2 cellular contexts compared by ENCODE assay signal in genomic region chr6:160853946-160854345, GRCh38.
TF ChIP-seq lines count a peak whose summit lies in the region.

No MANE protein-coding gene starts in this region.

TF ChIP-seq in SK-N-SH, 30 proteins besides CTCF, POLR2A, EP300 and RAD21 (continued from another document):
- no peak for TF ChIP-seq RXRA (IDR thresholded peaks at IDR 0.05; ENCODE audit: borderline replicate concordance, low read depth)
- no peak for TF ChIP-seq GABPA (IDR thresholded peaks at IDR 0.05; ENCODE audit: low read depth)
- no peak for TF ChIP-seq CHD2 (IDR thresholded peaks at IDR 0.05; ENCODE audit: low read length, partially characterized antibody)
- TF ChIP-seq, protein P1, sequence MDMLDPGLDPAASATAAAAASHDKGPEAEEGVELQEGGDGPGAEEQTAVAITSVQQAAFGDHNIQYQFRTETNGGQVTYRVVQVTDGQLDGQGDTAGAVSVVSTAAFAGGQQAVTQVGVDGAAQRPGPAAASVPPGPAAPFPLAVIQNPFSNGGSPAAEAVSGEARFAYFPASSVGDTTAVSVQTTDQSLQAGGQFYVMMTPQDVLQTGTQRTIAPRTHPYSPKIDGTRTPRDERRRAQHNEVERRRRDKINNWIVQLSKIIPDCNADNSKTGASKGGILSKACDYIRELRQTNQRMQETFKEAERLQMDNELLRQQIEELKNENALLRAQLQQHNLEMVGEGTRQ (IDR thresholded peaks at IDR 0.05; ENCODE audit: borderline replicate concordance, low read depth, low read length), result no peak
- TF ChIP-seq TEAD4 (IDR thresholded peaks at IDR 0.05; ENCODE audit: borderline replicate concordance, insufficient read depth), result no peak
- TF ChIP-seq EZH2phosphoT487 (IDR thresholded peaks at IDR 0.05; ENCODE audit: borderline replicate concordance, low read depth), result no peak
- TF ChIP-seq FOXM1 (IDR thresholded peaks at IDR 0.05; ENCODE audit: low read depth), result no peak
- TF ChIP-seq POLR2AphosphoS5 (IDR thresholded peaks at IDR 0.05; ENCODE audit: low read depth, low read length), result no peak
- no peak for TF ChIP-seq TCF12 (IDR thresholded peaks at IDR 0.05)
- TF ChIP-seq RFX5 (IDR thresholded peaks at IDR 0.05; ENCODE audit: low read length), result no peak
- no peak for TF ChIP-seq MEF2A (IDR thresholded peaks at IDR 0.05; ENCODE audit: borderline replicate concordance, low read depth)
- TF ChIP-seq RCOR1 (IDR thresholded peaks at IDR 0.05; ENCODE audit: low read length), result no peak
- no peak for TF ChIP-seq YY1 (IDR thresholded peaks at IDR 0.05; ENCODE audit: low read depth)
TF ChIP-seq in SK-N-SH: peak in this region for 0.

TF ChIP-seq in SK-N-SH treated with all-trans-retinoic acid at 6 μM for 48 hours, 23 proteins besides CTCF, POLR2A, EP300 and RAD21 (continued from another document):
- TF ChIP-seq, protein P2, sequence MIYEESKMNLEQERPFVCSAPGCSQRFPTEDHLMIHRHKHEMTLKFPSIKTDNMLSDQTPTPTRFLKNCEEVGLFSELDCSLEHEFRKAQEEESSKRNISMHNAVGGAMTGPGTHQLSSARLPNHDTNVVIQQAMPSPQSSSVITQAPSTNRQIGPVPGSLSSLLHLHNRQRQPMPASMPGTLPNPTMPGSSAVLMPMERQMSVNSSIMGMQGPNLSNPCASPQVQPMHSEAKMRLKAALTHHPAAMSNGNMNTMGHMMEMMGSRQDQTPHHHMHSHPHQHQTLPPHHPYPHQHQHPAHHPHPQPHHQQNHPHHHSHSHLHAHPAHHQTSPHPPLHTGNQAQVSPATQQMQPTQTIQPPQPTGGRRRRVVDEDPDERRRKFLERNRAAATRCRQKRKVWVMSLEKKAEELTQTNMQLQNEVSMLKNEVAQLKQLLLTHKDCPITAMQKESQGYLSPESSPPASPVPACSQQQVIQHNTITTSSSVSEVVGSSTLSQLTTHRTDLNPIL (CRISPR knock-in tag; IDR thresholded peaks at IDR 0.05; ENCODE audit: low read depth), result no peak
